Comparison of ENCODE assay signal across 1 cellular context in the genomic region with DNA sequence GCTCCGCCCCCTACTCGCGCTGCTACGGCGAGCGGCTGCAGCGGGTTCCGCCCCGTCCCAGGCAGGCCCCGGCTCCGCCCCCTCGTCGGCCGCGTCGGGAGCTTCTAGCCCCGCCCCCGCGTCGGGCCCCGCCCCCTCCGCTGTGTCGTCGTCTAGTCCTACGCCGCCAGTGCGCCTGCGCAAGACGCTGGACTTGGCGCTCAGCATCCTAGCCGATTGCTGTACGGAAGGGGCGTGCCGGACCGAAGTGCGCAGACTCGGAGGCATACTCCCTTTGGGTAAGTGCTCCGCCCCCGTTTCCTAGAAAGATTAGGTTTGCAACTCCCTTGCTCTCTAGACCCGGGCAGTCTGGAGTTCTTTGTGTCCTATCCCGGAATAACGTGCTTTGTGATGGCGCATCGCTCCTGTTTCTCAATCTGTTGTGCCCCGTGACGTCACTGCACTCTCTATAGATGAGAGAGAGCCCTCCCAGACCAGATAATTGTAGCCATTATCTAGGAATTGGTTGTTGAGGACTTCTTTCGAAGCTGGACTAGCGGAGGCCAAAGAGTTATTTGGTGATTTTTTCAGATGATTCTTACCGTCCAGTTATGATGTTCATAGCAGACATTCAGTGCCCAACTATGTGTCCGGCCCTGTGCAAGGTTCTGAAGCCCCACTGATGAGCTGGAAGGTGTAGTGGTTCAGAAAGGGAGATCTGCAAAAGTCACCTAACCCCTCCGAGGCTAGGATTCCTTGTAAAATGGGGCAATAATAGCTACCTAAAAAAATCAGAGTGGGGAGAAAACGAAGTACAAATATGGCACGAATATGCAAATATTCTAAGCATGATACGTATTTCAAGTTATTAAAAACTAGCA.
TF ChIP-seq lines count a peak whose summit lies in the region.

No MANE protein-coding gene starts in this region.

TF ChIP-seq in HEK293, 187 proteins besides CTCF, POLR2A, EP300 and RAD21 (continues in another document):
- TF ChIP-seq ZNF830 (tag by site-specific recombination; IDR thresholded peaks at IDR 0.05; ENCODE audit: low read depth) (no peak), ZBTB21 (tag by site-specific recombination; IDR thresholded peaks at IDR 0.05) (peak; percentile 94), ZNF777 (tag by site-specific recombination; IDR thresholded peaks at IDR 0.05; ENCODE audit: borderline replicate concordance) (no peak), OSR2 (tag by site-specific recombination; IDR thresholded peaks at IDR 0.05) (no peak), SP2 (tag by site-specific recombination; IDR thresholded peaks at IDR 0.05) (peak; percentile 2), ZNF600 (tag by site-specific recombination; IDR thresholded peaks at IDR 0.05) (peak; percentile 82), ZFP69B (tag by site-specific recombination; IDR thresholded peaks at IDR 0.05) (0 out of 2 replicates have a peak, but pooled peaks have one; percentile 20), ZNF701 (tag by site-specific recombination; IDR thresholded peaks at IDR 0.05) (no peak), ZNF549 (tag by site-specific recombination; IDR thresholded peaks at IDR 0.05) (peak; percentile 92), ZBTB17 (tag by site-specific recombination; IDR thresholded peaks at IDR 0.05) (peak; percentile 9), REPIN1 (tag by site-specific recombination; IDR thresholded peaks at IDR 0.05; ENCODE audit: low read depth) (no peak), ZNF223 (tag by site-specific recombination; IDR thresholded peaks at IDR 0.05) (no peak), ZFHX2 (tag by site-specific recombination; conservative IDR thresholded peaks at IDR 0.05) (no peak), IKZF3 (tag by site-specific recombination; IDR thresholded peaks at IDR 0.05) (no peak), ZNF302 (tag by site-specific recombination; IDR thresholded peaks at IDR 0.05; ENCODE audit: low read depth) (no peak), ZNF426 (tag by site-specific recombination; IDR thresholded peaks at IDR 0.05) (no peak), ZNF184 (tag by site-specific recombination; IDR thresholded peaks at IDR 0.05) (peak; percentile 46; the same call in 1 of the 2 replicates), HIC1 (tag by site-specific recombination; IDR thresholded peaks at IDR 0.05) (no peak), ZBTB6 (tag by site-specific recombination; IDR thresholded peaks at IDR 0.05) (no peak), ZSCAN16 (tag by site-specific recombination; IDR thresholded peaks at IDR 0.05) (no peak), ZEB2 (tag by site-specific recombination; IDR thresholded peaks at IDR 0.05) (no peak), ZNF610 (tag by site-specific recombination; IDR thresholded peaks at IDR 0.05; ENCODE audit: borderline replicate concordance) (no peak), SP7 (tag by site-specific recombination; IDR thresholded peaks at IDR 0.05) (peak; percentile 6), ZNF555 (tag by site-specific recombination; conservative IDR thresholded peaks at IDR 0.05) (no peak), ZNF239 (tag by site-specific recombination; IDR thresholded peaks at IDR 0.05) (no peak), ZNF629 (tag by site-specific recombination; IDR thresholded peaks at IDR 0.05) (peak; percentile 84), KLF17 (tag by site-specific recombination; IDR thresholded peaks at IDR 0.05) (no peak), ZNF529 (tag by site-specific recombination; IDR thresholded peaks at IDR 0.05; ENCODE audit: insufficient replicate concordance) (no peak), ZFP41 (tag by site-specific recombination; IDR thresholded peaks at IDR 0.05; ENCODE audit: borderline replicate concordance) (no peak), ZNF660 (tag by site-specific recombination; IDR thresholded peaks at IDR 0.05) (0 out of 2 replicates have a peak, but pooled peaks have one; percentile 8), ZNF155 (tag by site-specific recombination; IDR thresholded peaks at IDR 0.05) (no peak), ZNF174 (tag by site-specific recombination; IDR thresholded peaks at IDR 0.05) (no peak), KLF9 (tag by site-specific recombination; IDR thresholded peaks at IDR 0.05; ENCODE audit: low read depth) (peak; percentile 93), ZBTB11 (tag by site-specific recombination; conservative IDR thresholded peaks at IDR 0.05; ENCODE audit: low read depth) (no peak), SP3 (tag by site-specific recombination; IDR thresholded peaks at IDR 0.05) (peak; percentile 83; the same call in 1 of the 2 replicates), SCRT2 (tag by site-specific recombination; IDR thresholded peaks at IDR 0.05) (no peak)
- TF ChIP-seq, protein P1, sequence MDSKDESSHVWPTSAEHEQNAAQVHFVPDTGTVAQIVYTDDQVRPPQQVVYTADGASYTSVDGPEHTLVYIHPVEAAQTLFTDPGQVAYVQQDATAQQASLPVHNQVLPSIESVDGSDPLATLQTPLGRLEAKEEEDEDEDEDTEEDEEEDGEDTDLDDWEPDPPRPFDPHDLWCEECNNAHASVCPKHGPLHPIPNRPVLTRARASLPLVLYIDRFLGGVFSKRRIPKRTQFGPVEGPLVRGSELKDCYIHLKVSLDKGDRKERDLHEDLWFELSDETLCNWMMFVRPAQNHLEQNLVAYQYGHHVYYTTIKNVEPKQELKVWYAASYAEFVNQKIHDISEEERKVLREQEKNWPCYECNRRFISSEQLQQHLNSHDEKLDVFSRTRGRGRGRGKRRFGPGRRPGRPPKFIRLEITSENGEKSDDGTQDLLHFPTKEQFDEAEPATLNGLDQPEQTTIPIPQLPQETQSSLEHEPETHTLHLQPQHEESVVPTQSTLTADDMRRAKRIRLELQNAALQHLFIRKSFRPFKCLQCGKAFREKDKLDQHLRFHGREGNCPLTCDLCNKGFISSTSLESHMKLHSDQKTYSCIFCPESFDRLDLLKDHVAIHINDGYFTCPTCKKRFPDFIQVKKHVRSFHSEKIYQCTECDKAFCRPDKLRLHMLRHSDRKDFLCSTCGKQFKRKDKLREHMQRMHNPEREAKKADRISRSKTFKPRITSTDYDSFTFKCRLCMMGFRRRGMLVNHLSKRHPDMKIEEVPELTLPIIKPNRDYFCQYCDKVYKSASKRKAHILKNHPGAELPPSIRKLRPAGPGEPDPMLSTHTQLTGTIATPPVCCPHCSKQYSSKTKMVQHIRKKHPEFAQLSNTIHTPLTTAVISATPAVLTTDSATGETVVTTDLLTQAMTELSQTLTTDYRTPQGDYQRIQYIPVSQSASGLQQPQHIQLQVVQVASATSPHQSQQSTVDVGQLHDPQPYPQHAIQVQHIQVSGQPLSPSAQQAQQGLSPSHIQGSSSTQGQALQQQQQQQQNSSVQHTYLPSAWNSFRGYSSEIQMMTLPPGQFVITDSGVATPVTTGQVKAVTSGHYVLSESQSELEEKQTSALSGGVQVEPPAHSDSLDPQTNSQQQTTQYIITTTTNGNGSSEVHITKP (tag by site-specific recombination; IDR thresholded peaks at IDR 0.05), result peak; percentile 70
- TF ChIP-seq, protein P2, sequence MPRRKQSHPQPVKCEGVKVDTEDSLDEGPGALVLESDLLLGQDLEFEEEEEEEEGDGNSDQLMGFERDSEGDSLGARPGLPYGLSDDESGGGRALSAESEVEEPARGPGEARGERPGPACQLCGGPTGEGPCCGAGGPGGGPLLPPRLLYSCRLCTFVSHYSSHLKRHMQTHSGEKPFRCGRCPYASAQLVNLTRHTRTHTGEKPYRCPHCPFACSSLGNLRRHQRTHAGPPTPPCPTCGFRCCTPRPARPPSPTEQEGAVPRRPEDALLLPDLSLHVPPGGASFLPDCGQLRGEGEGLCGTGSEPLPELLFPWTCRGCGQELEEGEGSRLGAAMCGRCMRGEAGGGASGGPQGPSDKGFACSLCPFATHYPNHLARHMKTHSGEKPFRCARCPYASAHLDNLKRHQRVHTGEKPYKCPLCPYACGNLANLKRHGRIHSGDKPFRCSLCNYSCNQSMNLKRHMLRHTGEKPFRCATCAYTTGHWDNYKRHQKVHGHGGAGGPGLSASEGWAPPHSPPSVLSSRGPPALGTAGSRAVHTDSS (tag by site-specific recombination; IDR thresholded peaks at IDR 0.05), result no peak
- TF ChIP-seq, protein P3, sequence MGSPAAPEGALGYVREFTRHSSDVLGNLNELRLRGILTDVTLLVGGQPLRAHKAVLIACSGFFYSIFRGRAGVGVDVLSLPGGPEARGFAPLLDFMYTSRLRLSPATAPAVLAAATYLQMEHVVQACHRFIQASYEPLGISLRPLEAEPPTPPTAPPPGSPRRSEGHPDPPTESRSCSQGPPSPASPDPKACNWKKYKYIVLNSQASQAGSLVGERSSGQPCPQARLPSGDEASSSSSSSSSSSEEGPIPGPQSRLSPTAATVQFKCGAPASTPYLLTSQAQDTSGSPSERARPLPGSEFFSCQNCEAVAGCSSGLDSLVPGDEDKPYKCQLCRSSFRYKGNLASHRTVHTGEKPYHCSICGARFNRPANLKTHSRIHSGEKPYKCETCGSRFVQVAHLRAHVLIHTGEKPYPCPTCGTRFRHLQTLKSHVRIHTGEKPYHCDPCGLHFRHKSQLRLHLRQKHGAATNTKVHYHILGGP (tag by site-specific recombination; IDR thresholded peaks at IDR 0.05), result peak; percentile 99
- TF ChIP-seq, protein P4, sequence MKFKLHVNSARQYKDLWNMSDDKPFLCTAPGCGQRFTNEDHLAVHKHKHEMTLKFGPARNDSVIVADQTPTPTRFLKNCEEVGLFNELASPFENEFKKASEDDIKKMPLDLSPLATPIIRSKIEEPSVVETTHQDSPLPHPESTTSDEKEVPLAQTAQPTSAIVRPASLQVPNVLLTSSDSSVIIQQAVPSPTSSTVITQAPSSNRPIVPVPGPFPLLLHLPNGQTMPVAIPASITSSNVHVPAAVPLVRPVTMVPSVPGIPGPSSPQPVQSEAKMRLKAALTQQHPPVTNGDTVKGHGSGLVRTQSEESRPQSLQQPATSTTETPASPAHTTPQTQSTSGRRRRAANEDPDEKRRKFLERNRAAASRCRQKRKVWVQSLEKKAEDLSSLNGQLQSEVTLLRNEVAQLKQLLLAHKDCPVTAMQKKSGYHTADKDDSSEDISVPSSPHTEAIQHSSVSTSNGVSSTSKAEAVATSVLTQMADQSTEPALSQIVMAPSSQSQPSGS (tag by site-specific recombination; IDR thresholded peaks at IDR 0.05; ENCODE audit: low read depth), result peak; percentile 90
- TF ChIP-seq, protein P5, sequence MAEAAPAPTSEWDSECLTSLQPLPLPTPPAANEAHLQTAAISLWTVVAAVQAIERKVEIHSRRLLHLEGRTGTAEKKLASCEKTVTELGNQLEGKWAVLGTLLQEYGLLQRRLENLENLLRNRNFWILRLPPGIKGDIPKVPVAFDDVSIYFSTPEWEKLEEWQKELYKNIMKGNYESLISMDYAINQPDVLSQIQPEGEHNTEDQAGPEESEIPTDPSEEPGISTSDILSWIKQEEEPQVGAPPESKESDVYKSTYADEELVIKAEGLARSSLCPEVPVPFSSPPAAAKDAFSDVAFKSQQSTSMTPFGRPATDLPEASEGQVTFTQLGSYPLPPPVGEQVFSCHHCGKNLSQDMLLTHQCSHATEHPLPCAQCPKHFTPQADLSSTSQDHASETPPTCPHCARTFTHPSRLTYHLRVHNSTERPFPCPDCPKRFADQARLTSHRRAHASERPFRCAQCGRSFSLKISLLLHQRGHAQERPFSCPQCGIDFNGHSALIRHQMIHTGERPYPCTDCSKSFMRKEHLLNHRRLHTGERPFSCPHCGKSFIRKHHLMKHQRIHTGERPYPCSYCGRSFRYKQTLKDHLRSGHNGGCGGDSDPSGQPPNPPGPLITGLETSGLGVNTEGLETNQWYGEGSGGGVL (tag by site-specific recombination; IDR thresholded peaks at IDR 0.05), result 0 out of 2 replicates have a peak, but pooled peaks have one; percentile 8
